In the genomic region with DNA sequence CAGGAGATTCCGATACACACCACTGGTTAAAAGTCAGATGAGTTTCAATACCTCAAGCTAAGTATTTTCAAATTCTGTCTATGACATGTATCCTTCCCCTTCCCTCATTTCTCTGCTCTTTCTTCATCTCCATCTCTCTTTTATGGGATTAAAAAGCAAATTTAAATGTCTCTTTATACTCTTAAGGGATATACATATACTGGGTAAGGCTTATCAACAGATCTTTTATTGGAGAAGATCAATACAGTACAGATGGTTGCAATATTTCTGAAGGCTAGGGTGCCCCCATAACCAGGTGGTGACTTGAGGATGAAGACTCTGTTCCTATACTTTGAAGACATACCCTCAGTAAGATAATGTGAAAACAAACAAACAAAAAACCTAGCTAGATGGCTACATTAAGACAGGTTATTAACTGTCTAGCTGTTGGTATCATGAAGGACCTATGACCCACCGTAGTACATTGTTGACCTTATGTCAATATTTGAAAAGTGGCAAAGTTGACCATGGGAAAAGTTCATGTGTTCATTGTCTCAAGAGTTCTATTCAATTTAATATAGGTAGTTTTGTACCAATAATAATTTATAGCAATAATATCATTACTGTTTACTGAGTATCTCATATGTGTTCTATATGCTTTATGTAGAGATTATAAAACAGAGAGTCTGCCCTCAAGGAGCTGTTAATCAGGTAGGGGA, we compare ENCODE assay signal across 1 cellular context.
TF ChIP-seq lines count a peak whose summit lies in the region.

No MANE protein-coding gene starts in this region.

TF ChIP-seq in HepG2, 621 proteins besides CTCF, POLR2A, EP300 and RAD21 (continued from another document and continues in another):
- TF ChIP-seq ZNF747 (CRISPR knock-in tag; IDR thresholded peaks at IDR 0.05; ENCODE audit: borderline replicate concordance) (no peak), HMGA1 (CRISPR knock-in tag; conservative IDR thresholded peaks at IDR 0.05) (no peak), GATAD2A (CRISPR knock-in tag; IDR thresholded peaks at IDR 0.05) (peak; percentile 71), RXRA (CRISPR knock-in tag; IDR thresholded peaks at IDR 0.05) (no peak), TBX2 (CRISPR knock-in tag; IDR thresholded peaks at IDR 0.05; ENCODE audit: borderline replicate concordance) (no peak), TBL1XR1 (IDR thresholded peaks at IDR 0.05; ENCODE audit: borderline replicate concordance, low read length, partially characterized antibody) (peak; percentile 71), ZNF598 (CRISPR knock-in tag; IDR thresholded peaks at IDR 0.05; ENCODE audit: borderline replicate concordance) (no peak), CREB1 (IDR thresholded peaks at IDR 0.05) (no peak), CREB1 (CRISPR knock-in tag; IDR thresholded peaks at IDR 0.05) (0 out of 2 replicates have a peak, but pooled peaks have one; percentile 39), HOXD1 (CRISPR knock-in tag; IDR thresholded peaks at IDR 0.05) (no peak), ZNF382 (CRISPR knock-in tag; IDR thresholded peaks at IDR 0.05; ENCODE audit: borderline replicate concordance) (no peak), CBFB (CRISPR knock-in tag; IDR thresholded peaks at IDR 0.05) (no peak), ZFP37 (CRISPR knock-in tag; IDR thresholded peaks at IDR 0.05; ENCODE audit: borderline replicate concordance) (no peak), MTF1 (CRISPR knock-in tag; IDR thresholded peaks at IDR 0.05) (no peak), PHB2 (IDR thresholded peaks at IDR 0.05; ENCODE audit: partially characterized antibody) (no peak), ZSCAN9 (CRISPR knock-in tag; IDR thresholded peaks at IDR 0.05; ENCODE audit: borderline replicate concordance) (no peak), SIX1 (CRISPR knock-in tag; IDR thresholded peaks at IDR 0.05; ENCODE audit: borderline replicate concordance) (no peak; the same call in 1 of the 2 replicates), ZC3H13 (CRISPR knock-in tag; IDR thresholded peaks at IDR 0.05) (no peak), TSC22D2 (CRISPR knock-in tag; IDR thresholded peaks at IDR 0.05; ENCODE audit: borderline replicate concordance) (no peak), ZNF660 (CRISPR knock-in tag; IDR thresholded peaks at IDR 0.05; ENCODE audit: borderline replicate concordance, low read depth) (no peak), FOXA1 (IDR thresholded peaks at IDR 0.05) (peak; percentile 90), FOXA1 (CRISPR knock-in tag; IDR thresholded peaks at IDR 0.05) (peak; percentile 77), HNRNPH1 (optimal IDR thresholded peaks at IDR 0.05; ENCODE audit: low read depth, low read length) (no peak), HOXA5 (CRISPR knock-in tag; IDR thresholded peaks at IDR 0.05) (no peak), KLF16 (CRISPR knock-in tag; IDR thresholded peaks at IDR 0.05) (no peak), ZNF383 (CRISPR knock-in tag; IDR thresholded peaks at IDR 0.05; ENCODE audit: borderline replicate concordance) (no peak), ZNF567 (CRISPR knock-in tag; IDR thresholded peaks at IDR 0.05; ENCODE audit: borderline replicate concordance) (no peak), PAF1 (CRISPR knock-in tag; IDR thresholded peaks at IDR 0.05) (no peak), ZNF616 (CRISPR knock-in tag; IDR thresholded peaks at IDR 0.05; ENCODE audit: low read depth) (no peak), SAP130 (CRISPR knock-in tag; IDR thresholded peaks at IDR 0.05; ENCODE audit: low read depth) (peak; percentile 59), PTBP1 (IDR thresholded peaks at IDR 0.05; ENCODE audit: low read depth, low read length, poor library complexity, severe bottlenecking) (no peak), ZNF776 (CRISPR knock-in tag; IDR thresholded peaks at IDR 0.05) (no peak), CAMTA2 (CRISPR knock-in tag; IDR thresholded peaks at IDR 0.05; ENCODE audit: borderline replicate concordance) (no peak), TBX3 (IDR thresholded peaks at IDR 0.05; ENCODE audit: borderline replicate concordance) (peak; percentile 71; the same call in 1 of the 2 replicates), ETV6 (CRISPR knock-in tag; conservative IDR thresholded peaks at IDR 0.05) (no peak), ZNF777 (CRISPR knock-in tag; IDR thresholded peaks at IDR 0.05) (no peak), ZNF737 (CRISPR knock-in tag; IDR thresholded peaks at IDR 0.05; ENCODE audit: borderline replicate concordance) (no peak), NFKBIZ (CRISPR knock-in tag; IDR thresholded peaks at IDR 0.05) (no peak), ZNF124 (CRISPR knock-in tag; IDR thresholded peaks at IDR 0.05) (no peak), ZNF501 (CRISPR knock-in tag; IDR thresholded peaks at IDR 0.05) (no peak), ZNF160 (CRISPR knock-in tag; IDR thresholded peaks at IDR 0.05) (no peak), ZNF883 (CRISPR knock-in tag; IDR thresholded peaks at IDR 0.05; ENCODE audit: not compliant biosample characterization) (no peak), ZNF282 (IDR thresholded peaks at IDR 0.05; ENCODE audit: partially characterized antibody) (no peak), JUND (CRISPR knock-in tag; IDR thresholded peaks at IDR 0.05) (no peak), KLF9 (CRISPR knock-in tag; IDR thresholded peaks at IDR 0.05; ENCODE audit: low read depth) (no peak), ZNF749 (CRISPR knock-in tag; IDR thresholded peaks at IDR 0.05; ENCODE audit: borderline replicate concordance) (no peak), CHD4 (IDR thresholded peaks at IDR 0.05; ENCODE audit: borderline replicate concordance, low read length) (peak; percentile 86; the same call in 1 of the 2 replicates), PPARG (CRISPR knock-in tag; conservative IDR thresholded peaks at IDR 0.05) (peak; percentile 100), SP140L (CRISPR knock-in tag; IDR thresholded peaks at IDR 0.05; ENCODE audit: borderline replicate concordance) (no peak)
- TF ChIP-seq, protein P1, sequence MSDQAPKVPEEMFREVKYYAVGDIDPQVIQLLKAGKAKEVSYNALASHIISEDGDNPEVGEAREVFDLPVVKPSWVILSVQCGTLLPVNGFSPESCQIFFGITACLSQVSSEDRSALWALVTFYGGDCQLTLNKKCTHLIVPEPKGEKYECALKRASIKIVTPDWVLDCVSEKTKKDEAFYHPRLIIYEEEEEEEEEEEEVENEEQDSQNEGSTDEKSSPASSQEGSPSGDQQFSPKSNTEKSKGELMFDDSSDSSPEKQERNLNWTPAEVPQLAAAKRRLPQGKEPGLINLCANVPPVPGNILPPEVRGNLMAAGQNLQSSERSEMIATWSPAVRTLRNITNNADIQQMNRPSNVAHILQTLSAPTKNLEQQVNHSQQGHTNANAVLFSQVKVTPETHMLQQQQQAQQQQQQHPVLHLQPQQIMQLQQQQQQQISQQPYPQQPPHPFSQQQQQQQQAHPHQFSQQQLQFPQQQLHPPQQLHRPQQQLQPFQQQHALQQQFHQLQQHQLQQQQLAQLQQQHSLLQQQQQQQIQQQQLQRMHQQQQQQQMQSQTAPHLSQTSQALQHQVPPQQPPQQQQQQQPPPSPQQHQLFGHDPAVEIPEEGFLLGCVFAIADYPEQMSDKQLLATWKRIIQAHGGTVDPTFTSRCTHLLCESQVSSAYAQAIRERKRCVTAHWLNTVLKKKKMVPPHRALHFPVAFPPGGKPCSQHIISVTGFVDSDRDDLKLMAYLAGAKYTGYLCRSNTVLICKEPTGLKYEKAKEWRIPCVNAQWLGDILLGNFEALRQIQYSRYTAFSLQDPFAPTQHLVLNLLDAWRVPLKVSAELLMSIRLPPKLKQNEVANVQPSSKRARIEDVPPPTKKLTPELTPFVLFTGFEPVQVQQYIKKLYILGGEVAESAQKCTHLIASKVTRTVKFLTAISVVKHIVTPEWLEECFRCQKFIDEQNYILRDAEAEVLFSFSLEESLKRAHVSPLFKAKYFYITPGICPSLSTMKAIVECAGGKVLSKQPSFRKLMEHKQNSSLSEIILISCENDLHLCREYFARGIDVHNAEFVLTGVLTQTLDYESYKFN (CRISPR knock-in tag; conservative IDR thresholded peaks at IDR 0.05) = peak; percentile 53
- TF ChIP-seq, protein P2, sequence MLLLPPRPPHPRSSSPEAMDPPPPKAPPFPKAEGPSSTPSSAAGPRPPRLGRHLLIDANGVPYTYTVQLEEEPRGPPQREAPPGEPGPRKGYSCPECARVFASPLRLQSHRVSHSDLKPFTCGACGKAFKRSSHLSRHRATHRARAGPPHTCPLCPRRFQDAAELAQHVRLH (CRISPR knock-in tag; IDR thresholded peaks at IDR 0.05; ENCODE audit: borderline replicate concordance, low read depth) = no peak
- TF ChIP-seq, protein P3, sequence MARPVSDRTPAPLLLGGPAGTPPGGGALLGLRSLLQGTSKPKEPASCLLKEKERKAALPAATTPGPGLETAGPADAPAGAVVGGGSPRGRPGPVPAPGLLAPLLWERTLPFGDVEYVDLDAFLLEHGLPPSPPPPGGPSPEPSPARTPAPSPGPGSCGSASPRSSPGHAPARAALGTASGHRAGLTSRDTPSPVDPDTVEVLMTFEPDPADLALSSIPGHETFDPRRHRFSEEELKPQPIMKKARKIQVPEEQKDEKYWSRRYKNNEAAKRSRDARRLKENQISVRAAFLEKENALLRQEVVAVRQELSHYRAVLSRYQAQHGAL (CRISPR knock-in tag; IDR thresholded peaks at IDR 0.05; ENCODE audit: not compliant biosample characterization) = no peak
- TF ChIP-seq, protein P4, sequence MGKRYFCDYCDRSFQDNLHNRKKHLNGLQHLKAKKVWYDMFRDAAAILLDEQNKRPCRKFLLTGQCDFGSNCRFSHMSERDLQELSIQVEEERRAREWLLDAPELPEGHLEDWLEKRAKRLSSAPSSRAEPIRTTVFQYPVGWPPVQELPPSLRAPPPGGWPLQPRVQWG (CRISPR knock-in tag; IDR thresholded peaks at IDR 0.05; ENCODE audit: borderline replicate concordance, low read depth) = no peak
- TF ChIP-seq, protein P5, sequence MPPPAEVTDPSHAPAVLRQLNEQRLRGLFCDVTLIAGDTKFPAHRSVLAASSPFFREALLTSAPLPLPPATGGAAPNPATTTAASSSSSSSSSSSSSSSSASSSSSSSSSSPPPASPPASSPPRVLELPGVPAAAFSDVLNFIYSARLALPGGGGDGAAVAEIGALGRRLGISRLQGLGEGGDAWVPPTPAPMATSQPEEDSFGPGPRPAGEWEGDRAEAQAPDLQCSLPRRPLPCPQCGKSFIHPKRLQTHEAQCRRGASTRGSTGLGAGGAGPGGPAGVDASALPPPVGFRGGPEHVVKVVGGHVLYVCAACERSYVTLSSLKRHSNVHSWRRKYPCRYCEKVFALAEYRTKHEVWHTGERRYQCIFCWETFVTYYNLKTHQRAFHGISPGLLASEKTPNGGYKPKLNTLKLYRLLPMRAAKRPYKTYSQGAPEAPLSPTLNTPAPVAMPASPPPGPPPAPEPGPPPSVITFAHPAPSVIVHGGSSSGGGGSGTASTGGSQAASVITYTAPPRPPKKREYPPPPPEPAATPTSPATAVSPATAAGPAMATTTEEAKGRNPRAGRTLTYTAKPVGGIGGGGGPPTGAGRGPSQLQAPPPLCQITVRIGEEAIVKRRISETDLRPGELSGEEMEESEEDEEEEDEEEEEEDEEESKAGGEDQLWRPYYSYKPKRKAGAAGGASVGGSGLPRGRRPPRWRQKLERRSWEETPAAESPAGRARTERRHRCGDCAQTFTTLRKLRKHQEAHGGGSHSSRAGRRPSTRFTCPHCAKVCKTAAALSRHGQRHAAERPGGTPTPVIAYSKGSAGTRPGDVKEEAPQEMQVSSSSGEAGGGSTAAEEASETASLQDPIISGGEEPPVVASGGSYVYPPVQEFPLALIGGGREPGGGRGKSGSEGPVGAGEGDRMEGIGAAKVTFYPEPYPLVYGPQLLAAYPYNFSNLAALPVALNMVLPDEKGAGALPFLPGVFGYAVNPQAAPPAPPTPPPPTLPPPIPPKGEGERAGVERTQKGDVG (CRISPR knock-in tag; IDR thresholded peaks at IDR 0.05; ENCODE audit: borderline replicate concordance) = no peak
- TF ChIP-seq, protein P6, sequence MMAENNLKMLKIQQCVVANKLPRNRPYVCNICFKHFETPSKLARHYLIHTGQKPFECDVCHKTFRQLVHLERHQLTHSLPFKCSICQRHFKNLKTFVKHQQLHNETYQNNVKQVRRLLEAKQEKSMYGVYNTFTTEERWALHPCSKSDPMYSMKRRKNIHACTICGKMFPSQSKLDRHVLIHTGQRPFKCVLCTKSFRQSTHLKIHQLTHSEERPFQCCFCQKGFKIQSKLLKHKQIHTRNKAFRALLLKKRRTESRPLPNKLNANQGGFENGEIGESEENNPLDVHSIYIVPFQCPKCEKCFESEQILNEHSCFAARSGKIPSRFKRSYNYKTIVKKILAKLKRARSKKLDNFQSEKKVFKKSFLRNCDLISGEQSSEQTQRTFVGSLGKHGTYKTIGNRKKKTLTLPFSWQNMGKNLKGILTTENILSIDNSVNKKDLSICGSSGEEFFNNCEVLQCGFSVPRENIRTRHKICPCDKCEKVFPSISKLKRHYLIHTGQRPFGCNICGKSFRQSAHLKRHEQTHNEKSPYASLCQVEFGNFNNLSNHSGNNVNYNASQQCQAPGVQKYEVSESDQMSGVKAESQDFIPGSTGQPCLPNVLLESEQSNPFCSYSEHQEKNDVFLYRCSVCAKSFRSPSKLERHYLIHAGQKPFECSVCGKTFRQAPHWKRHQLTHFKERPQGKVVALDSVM (CRISPR knock-in tag; IDR thresholded peaks at IDR 0.05) = no peak
- TF ChIP-seq, protein P7, sequence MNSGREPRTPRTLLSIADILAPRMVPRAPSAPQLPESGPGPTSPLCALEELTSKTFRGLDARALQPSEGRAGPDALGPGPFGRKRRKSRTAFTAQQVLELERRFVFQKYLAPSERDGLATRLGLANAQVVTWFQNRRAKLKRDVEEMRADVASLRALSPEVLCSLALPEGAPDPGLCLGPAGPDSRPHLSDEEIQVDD (CRISPR knock-in tag; IDR thresholded peaks at IDR 0.05; ENCODE audit: borderline replicate concordance) = no peak
- TF ChIP-seq, protein P8, sequence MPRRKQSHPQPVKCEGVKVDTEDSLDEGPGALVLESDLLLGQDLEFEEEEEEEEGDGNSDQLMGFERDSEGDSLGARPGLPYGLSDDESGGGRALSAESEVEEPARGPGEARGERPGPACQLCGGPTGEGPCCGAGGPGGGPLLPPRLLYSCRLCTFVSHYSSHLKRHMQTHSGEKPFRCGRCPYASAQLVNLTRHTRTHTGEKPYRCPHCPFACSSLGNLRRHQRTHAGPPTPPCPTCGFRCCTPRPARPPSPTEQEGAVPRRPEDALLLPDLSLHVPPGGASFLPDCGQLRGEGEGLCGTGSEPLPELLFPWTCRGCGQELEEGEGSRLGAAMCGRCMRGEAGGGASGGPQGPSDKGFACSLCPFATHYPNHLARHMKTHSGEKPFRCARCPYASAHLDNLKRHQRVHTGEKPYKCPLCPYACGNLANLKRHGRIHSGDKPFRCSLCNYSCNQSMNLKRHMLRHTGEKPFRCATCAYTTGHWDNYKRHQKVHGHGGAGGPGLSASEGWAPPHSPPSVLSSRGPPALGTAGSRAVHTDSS (CRISPR knock-in tag; conservative IDR thresholded peaks at IDR 0.05) = no peak
- TF ChIP-seq, protein P9, sequence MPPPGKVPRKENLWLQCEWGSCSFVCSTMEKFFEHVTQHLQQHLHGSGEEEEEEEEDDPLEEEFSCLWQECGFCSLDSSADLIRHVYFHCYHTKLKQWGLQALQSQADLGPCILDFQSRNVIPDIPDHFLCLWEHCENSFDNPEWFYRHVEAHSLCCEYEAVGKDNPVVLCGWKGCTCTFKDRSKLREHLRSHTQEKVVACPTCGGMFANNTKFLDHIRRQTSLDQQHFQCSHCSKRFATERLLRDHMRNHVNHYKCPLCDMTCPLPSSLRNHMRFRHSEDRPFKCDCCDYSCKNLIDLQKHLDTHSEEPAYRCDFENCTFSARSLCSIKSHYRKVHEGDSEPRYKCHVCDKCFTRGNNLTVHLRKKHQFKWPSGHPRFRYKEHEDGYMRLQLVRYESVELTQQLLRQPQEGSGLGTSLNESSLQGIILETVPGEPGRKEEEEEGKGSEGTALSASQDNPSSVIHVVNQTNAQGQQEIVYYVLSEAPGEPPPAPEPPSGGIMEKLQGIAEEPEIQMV (CRISPR knock-in tag; IDR thresholded peaks at IDR 0.05; ENCODE audit: low read depth) = no peak
- TF ChIP-seq, protein P10, sequence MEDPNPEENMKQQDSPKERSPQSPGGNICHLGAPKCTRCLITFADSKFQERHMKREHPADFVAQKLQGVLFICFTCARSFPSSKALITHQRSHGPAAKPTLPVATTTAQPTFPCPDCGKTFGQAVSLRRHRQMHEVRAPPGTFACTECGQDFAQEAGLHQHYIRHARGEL (CRISPR knock-in tag; IDR thresholded peaks at IDR 0.05) = no peak
